In the genomic region with DNA sequence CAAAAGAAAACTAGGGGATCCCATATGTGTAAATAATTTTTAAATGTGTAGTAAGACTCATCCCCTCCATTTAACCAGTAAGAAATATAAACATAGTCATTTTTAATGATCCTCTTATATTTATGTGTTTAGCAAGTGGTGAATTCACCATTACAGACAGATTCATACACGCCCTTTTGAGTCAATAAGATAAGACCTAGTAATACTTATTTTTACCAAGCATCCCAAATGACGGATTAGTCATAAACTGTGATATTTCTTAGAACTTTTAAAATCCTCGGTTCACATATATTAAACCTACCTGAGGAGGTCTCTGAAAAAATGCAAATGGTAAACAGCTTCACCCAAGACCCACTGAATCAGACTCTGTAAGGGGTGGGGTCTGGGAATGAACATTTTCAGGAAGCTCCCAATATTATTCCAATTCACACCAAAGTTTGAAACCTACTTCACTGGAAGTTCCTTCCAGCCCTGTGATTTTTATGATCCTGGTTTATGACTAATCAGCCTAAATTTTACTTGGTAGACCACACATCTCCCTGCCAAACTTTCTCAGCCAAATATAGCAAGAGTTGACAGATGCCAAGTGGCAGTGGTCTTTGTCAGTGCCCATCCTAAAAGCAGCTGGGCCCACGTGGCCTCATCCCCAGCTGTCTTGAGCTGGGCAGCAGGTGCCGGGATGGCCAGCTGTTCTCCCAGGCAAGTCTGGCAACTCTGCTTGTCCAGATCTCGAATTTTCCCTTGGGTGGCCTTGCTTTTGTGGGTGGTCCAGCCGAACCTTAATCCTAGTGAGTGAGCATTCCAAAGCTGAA, we compare ENCODE assay signal across 11 cellular contexts.
A peak's percentile ranks its signal among the peaks of the same experiment; 100 is the strongest.
DNase-seq lines count a peak whose midpoint lies in the region; ATAC-seq and TF ChIP-seq lines count a peak whose summit lies in the region.
"Had no signal": no experiment of that assay in that cellular context is flagged by ENCODE, and none has a peak within 500 bp of the region (broad histone marks: within the 10 kb centered on the region; RNA-seq: fewer than 3 reads in every experiment).

No MANE protein-coding gene starts in this region.

- intact Hi-C loops in vagina (cut with DNase I) = no loop called here

- no peaks in the 10 kb centered on the region for H3K27me3 ChIP-seq in SJSA1 (replicated peaks)
- no peaks in the 10 kb centered on the region for H3K27me3 ChIP-seq in vagina

- H3K4me1 ChIP-seq in SJSA1 (replicated peaks) = peaks cover 20% of the 10 kb centered on the region
- H3K4me1 ChIP-seq in vagina = no peaks in the 10 kb centered on the region

- no peak for TF ChIP-seq CTCF in vagina (IDR thresholded peaks at IDR 0.05)

- TF ChIP-seq POLR2A in vagina (IDR thresholded peaks at IDR 0.05) = no peak

- H3K9me3 ChIP-seq in SJSA1 (replicated peaks) (no peaks in the 10 kb centered on the region), vagina (no peaks in the 10 kb centered on the region)

- no peaks in the 10 kb centered on the region for H3K36me3 ChIP-seq in SJSA1
- no peaks in the 10 kb centered on the region for H3K36me3 ChIP-seq in vagina

- peak; percentile 83 for DNase-seq in A172 (ENCODE audit: low spot score)
- peak; percentile 26 for DNase-seq in GM04503 (ENCODE audit: low read depth)
- DNase-seq in SJSA1 (ENCODE audit: low read depth in 1 of 2, low spot score in 2 of 2) = peak; percentile 95
- peak; percentile 20 for DNase-seq in iris pigment epithelial cell (ENCODE audit: low read depth)
- DNase-seq in NCI-H2107 (lab: John Stamatoyannopoulos, UW) = no peak
- no peak for DNase-seq in NCI-H1417 (lab: John Stamatoyannopoulos, UW)
- no peak for DNase-seq in vagina (ENCODE audit: extremely low spot score in 2 of 2)
- DNase-seq: activated CD4-positive, CD25-positive, alpha-beta regulatory T cell; NCI-H1105; OCI-M1 had no signal

- ATAC-seq in HG03097 (IDR thresholded peaks at IDR 0.05; ENCODE audit: low FRiP score, unreplicated experiment) = no peak

- H3K4me3 ChIP-seq in SJSA1 = no peak overlapping the region
- no peak overlapping the region for H3K4me3 ChIP-seq in vagina

- peak overlapping the region; percentile 79 for H3K27ac ChIP-seq in SJSA1
- no peak overlapping the region for H3K27ac ChIP-seq in vagina

Comparison
In these comparisons a context has a peak if more than half of its experiments do, and no peak if none do; other contexts are left out.
1. DNase-seq: peak in A172 (single experiment), GM04503 (single experiment), SJSA1 (2 of 2) and iris pigment epithelial cell (single experiment); none in NCI-H2107 (single experiment), NCI-H1417 (0 of 3) and vagina (0 of 2).